16 cellular contexts compared by ENCODE assay signal in genomic region chr14:100155881-100156645, GRCh38. TPM values are rescaled to one million over a fixed set of nuclear protein-coding genes. Genes with fewer than 3 reads are reported as not detected.
DNase-seq lines count a peak whose midpoint lies in the region; ATAC-seq and TF ChIP-seq lines count a peak whose summit lies in the region.
"Had no signal": no experiment of that assay in that cellular context is flagged by ENCODE, and none has a peak within 500 bp of the region (broad histone marks: within the 10 kb centered on the region; RNA-seq: fewer than 3 reads in every experiment).

No MANE protein-coding gene starts in this region.

- ATAC-seq in HG03571 (IDR thresholded peaks at IDR 0.05; ENCODE audit: unreplicated experiment): no peak
- ATAC-seq: activated T-cell treated with anti-CD3 and anti-CD28 coated beads, Interleukin-2, amount 50 U/mL, for 4 hours; stimulated activated naive CD8-positive, alpha-beta T cell treated with anti-CD3 and anti-CD28 coated beads, Interleukin-15, Interleukin-2, amounts not matched to agents 100 U/mL and 50 U/mL, for 24 hours had no signal

- no peak overlapping the region for H3K4me3 Mint-ChIP-seq in MCF 10A (ENCODE audit: unreplicated experiment)
- H3K4me3 Mint-ChIP-seq: activated T-cell treated with anti-CD3 and anti-CD28 coated beads, Interleukin-2, amount 50 U/mL, for 4 hours had no signal

- H3K4me1 Mint-ChIP-seq in MCF 10A (ENCODE audit: insufficient read depth, unreplicated experiment): no peaks in the 10 kb centered on the region

- no peaks in the 10 kb centered on the region for H3K36me3 ChIP-seq in breast epithelium
- peaks cover 0 to 4% (median 0%) of the 10 kb centered on the region in 3 donors for H3K36me3 ChIP-seq in Peyer's patch
- H3K36me3 ChIP-seq in thyroid gland: no peaks in the 10 kb centered on the region
- H3K36me3 ChIP-seq: right atrium auricular region had no signal

- no TSS peak for BruUV-seq in MCF 10A (replicated peaks; lab: Mats Ljungman, UMichigan)

- 23 to 30% methylated on average over 11 of the region's 11 CpGs for WGBS in thyroid gland, 2 donors

- no peak overlapping the region for H3K27ac Mint-ChIP-seq in MCF 10A (ENCODE audit: low read depth, unreplicated experiment)

- H3K4me1 ChIP-seq in breast epithelium: peaks cover 0 to 15% of the 10 kb centered on the region in 2 donors
- H3K4me1 ChIP-seq in Peyer's patch: peaks cover 0 to 53% (median 9%) of the 10 kb centered on the region in 4 donors
- peaks cover 38 to 65% of the 10 kb centered on the region in 2 donors for H3K4me1 ChIP-seq in thyroid gland

- peak; percentile 60 to 69 for DNase-seq in breast epithelium (ENCODE audit: low spot score in 2 of 2)
- DNase-seq in MCF 10A (ENCODE audit: unreplicated experiment): no peak
- peak in 2 of 3 donors; percentile 87 to 88 for DNase-seq in Peyer's patch
- DNase-seq in left kidney (ENCODE audit: low read depth, low spot score): peak; percentile 59
- DNase-seq in thyroid gland: peak; percentile 80 to 82
- DNase-seq in nucleus accumbens (lab: John Stamatoyannopoulos, UW): no peak
- no peak for DNase-seq in retina
- DNase-seq: activated CD4-positive, alpha-beta T cell treated with anti-CD3 and anti-CD28 coated beads for 48 hours; activated T-cell treated with anti-CD3 and anti-CD28 coated beads, Interleukin-2, amount 50 U/mL, for 4 hours; amniotic stem cell; EL; Kasumi-1; OCI-M1; stimulated activated naive CD8-positive, alpha-beta T cell treated with anti-CD3 and anti-CD28 coated beads, Interleukin-15, Interleukin-2, amounts not matched to agents 100 U/mL and 50 U/mL, for 24 hours had no signal

- peaks cover 7% of the 10 kb centered on the region for H3K9me3 Mint-ChIP-seq in MCF 10A (ENCODE audit: unreplicated experiment)

- CTCF ChIA-PET in MCF 10A (lab: Yijun Ruan, JAX): interaction anchor here (0.5 to 3.5 kb wide), 9 partner anchors 47 to 261 kb away, joined by 3 to 14 read pairs (median 3); no protein-coding TSS in a partner anchor

- H3K27me3 ChIP-seq in breast epithelium (peaks cover 0 to 3% of the 10 kb centered on the region in 2 donors), Peyer's patch (no peaks in the 10 kb centered on the region), thyroid gland (no peaks in the 10 kb centered on the region)

- H3K27ac ChIP-seq in breast epithelium (peak overlapping the region; percentile 75 to 79), Peyer's patch (peak overlapping the region; percentile 21 to 89 (median 84)), thyroid gland (peak overlapping the region; percentile 65 to 82 (median 77))
- H3K27ac ChIP-seq: right atrium auricular region had no signal

- no peak for TF ChIP-seq CTCF in breast epithelium (IDR thresholded peaks at IDR 0.05)
- no peak for TF ChIP-seq CTCF in MCF 10A (IDR thresholded peaks at IDR 0.05; ENCODE audit: unreplicated experiment)
- peak in 1 of 6 experiments; percentile 14 for TF ChIP-seq CTCF in Peyer's patch (IDR thresholded peaks at IDR 0.05)
- no peak for TF ChIP-seq CTCF in thyroid gland (IDR thresholded peaks at IDR 0.05)

- POLR2A ChIA-PET in MCF 10A (lab: Yijun Ruan, JAX): interaction anchor here (0.5 to 1.1 kb wide), 3 partner anchors 9 to 83 kb away, joined by 3 to 4 read pairs (median 3); no protein-coding TSS in a partner anchor

- H3K4me3 ChIP-seq in breast epithelium (peak overlapping the region in 2 of 3 donors; percentile 16 to 32), Peyer's patch (peak overlapping the region in 2 of 4 donors; percentile 20 to 33), thyroid gland (replicated peaks in 1 of 3) (no peak overlapping the region)
- H3K4me3 ChIP-seq: right atrium auricular region had no signal

- intact Hi-C loops in breast epithelium (cut with DNase I; ENCODE audit: low total_unique reads): no loop called here
- intact Hi-C loops in MCF 10A (cut with micrococcal nuclease): loop anchor here (1.0 kb wide), 1 partner anchor 84 kb away; no protein-coding TSS in a partner anchor
- intact Hi-C loops in thyroid gland (cut with DNase I): no loop called here

- TF ChIP-seq POLR2A in breast epithelium (IDR thresholded peaks at IDR 0.05): no peak
- peak; percentile 62 to 71 for TF ChIP-seq POLR2A in Peyer's patch (IDR thresholded peaks at IDR 0.05)
- no peak for TF ChIP-seq POLR2A in thyroid gland (IDR thresholded peaks at IDR 0.05)

- no peaks in the 10 kb centered on the region for H3K27me3 Mint-ChIP-seq in MCF 10A (ENCODE audit: insufficient read depth, unreplicated experiment)

- peaks cover 10% of the 10 kb centered on the region for H3K36me3 Mint-ChIP-seq in MCF 10A (ENCODE audit: insufficient read depth, unreplicated experiment)

- H3K9me3 ChIP-seq in breast epithelium: peaks cover 0 to 7% of the 10 kb centered on the region in 2 donors
- H3K9me3 ChIP-seq in Peyer's patch: peaks cover 0 to 8% (median 3%) of the 10 kb centered on the region in 4 donors
- H3K9me3 ChIP-seq in thyroid gland: no peaks in the 10 kb centered on the region

RNA-seq across cellular contexts. Expression of gene DEGS2, which starts 3.4 kb away (rescaled TPM):
- 10 to 100 TPM in 2 of 3 donors, 1 to 10 TPM in 1; 1.1 to 12.0 (median 10.2) TPM for total RNA-seq in breast epithelium
- 0.07 and 0.39 TPM in 2 replicates for total RNA-seq in MCF 10A (2022)
- 10 to 100 TPM; 13.2 to 96.5 (median 77.8) TPM for total RNA-seq in Peyer's patch
- total RNA-seq in thyroid gland: 1 to 10 TPM in 3 of 4 donors, under 1 TPM in 1; 0.54 to 7.6 (median 3.6) TPM
- total RNA-seq: right atrium auricular region had no signal

Comparison
In these comparisons a context has a peak if more than half of its experiments do, and no peak if none do; other contexts are left out.
1. DNase-seq: peak in breast epithelium (2 of 2), Peyer's patch (2 of 3), left kidney (single experiment) and thyroid gland (2 of 2); none in MCF 10A (single experiment), nucleus accumbens (0 of 56) and retina (single experiment).
2. H3K4me3 ChIP-seq: peak in breast epithelium (2 of 3); none in thyroid gland (0 of 3).
3. POLR2A ChIP-seq: peak in Peyer's patch (2 of 2); none in breast epithelium (single experiment) and thyroid gland (0 of 2).
4. Peak in every context shown above with its lines, with median percentiles within 50 percentile points of each other: H3K27ac ChIP-seq.